17 cellular contexts compared by ENCODE assay signal in the genomic region with DNA sequence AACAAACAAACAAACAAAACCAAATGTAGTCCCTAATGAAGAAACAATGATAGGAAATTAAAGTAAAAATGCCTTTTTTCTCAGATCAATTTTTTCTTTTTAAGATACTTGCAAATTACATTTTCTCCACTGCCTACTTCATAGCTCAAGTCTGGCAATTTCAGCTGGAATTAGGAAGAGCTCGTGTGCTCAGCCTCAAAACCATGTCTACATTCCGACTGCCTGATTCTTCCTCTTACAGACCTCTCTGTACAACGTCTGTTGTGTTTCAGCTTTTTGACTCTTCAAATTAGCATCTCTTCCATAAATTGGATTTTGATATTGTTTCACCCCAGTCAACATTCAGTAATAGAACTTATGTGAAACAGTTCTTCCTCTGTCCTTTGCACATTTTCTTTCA. TPM values are rescaled to one million over a fixed set of nuclear protein-coding genes. Genes with fewer than 3 reads are reported as not detected.
DNase-seq lines count a peak whose midpoint lies in the region; ATAC-seq and TF ChIP-seq lines count a peak whose summit lies in the region.
"Had no signal": no experiment of that assay in that cellular context is flagged by ENCODE, and none has a peak within 500 bp of the region (broad histone marks: within the 10 kb centered on the region; RNA-seq: fewer than 3 reads in every experiment).

No MANE protein-coding gene starts in this region.

- H3K4me3 ChIP-seq in RWPE2 (ENCODE audit: severe bottlenecking) (no peak overlapping the region), smooth muscle cell (no peak overlapping the region)
- H3K4me3 ChIP-seq: BLaER1 treated with 17β-estradiol and CSF1 and Interleukin-3, amounts not matched to agents 10 nM and 100 nM; HAP-1; SK-N-MC had no signal

- H3K27me3 ChIP-seq in RWPE2 (ENCODE audit: insufficient read depth, poor library complexity, severe bottlenecking) (no peaks in the 10 kb centered on the region), smooth muscle cell (ENCODE audit: low read depth) (peaks cover 7% of the 10 kb centered on the region)
- H3K27me3 ChIP-seq: BLaER1 treated with 17β-estradiol and CSF1 and Interleukin-3, amounts not matched to agents 10 nM and 100 nM had no signal

- TF ChIP-seq POLR2A in erythroblast (IDR thresholded peaks at IDR 0.05; ENCODE audit: low read length) = no peak

- no peak for ATAC-seq in RWPE2 (ENCODE audit: low read depth)

- TF ChIP-seq CTCF in RWPE2 (IDR thresholded peaks at IDR 0.05; ENCODE audit: poor library complexity, severe bottlenecking) (no peak), smooth muscle cell (IDR thresholded peaks at IDR 0.05; ENCODE audit: borderline replicate concordance, insufficient read depth, poor library complexity, severe bottlenecking) (no peak)

- H2AFZ ChIP-seq in smooth muscle cell (ENCODE audit: low read depth) = no peak overlapping the region

- DNase-seq in ELR (ENCODE audit: low read depth) (peak; percentile 39), RWPE2 (ENCODE audit: low spot score) (no peak), epithelial cell of prostate (ENCODE audit: low read depth, low spot score) (no peak), smooth muscle cell (lab: John Stamatoyannopoulos, UW; ENCODE audit: unreplicated experiment) (no peak), erythroblast (lab: John Stamatoyannopoulos, UW) (no peak), SIG-M5 (lab: John Stamatoyannopoulos, UW) (no peak)
- DNase-seq in activated CD4-positive, alpha-beta T cell treated with anti-CD3 and anti-CD28 coated beads, Interleukin-2, amount 50 U/mL, for 1 hour = no peak
- DNase-seq: DND-41; NCI-H1105 treated with DMSO at 0.1 percent for 48 hours; NCI-H187; NCI-H69; NK-92 treated with Interleukin-12 subunit alpha and Interleukin-12 subunit beta, amount 100 ng/mL, for 24 hours had no signal

- H3F3A ChIP-seq in smooth muscle cell (ENCODE audit: low read depth) = peaks cover 19% of the 10 kb centered on the region

- H3K9ac ChIP-seq in smooth muscle cell (ENCODE audit: low read depth) = peak overlapping the region; percentile 53
- H3K9ac ChIP-seq: BLaER1 treated with 17β-estradiol and CSF1 and Interleukin-3, amounts not matched to agents 10 nM and 100 nM had no signal

- no peaks in the 10 kb centered on the region for H3K79me2 ChIP-seq in smooth muscle cell (ENCODE audit: low read depth)

- no peaks in the 10 kb centered on the region for H4K20me1 ChIP-seq in smooth muscle cell (ENCODE audit: low read depth)
- H4K20me1 ChIP-seq: BLaER1 treated with 17β-estradiol and CSF1 and Interleukin-3, amounts not matched to agents 10 nM and 100 nM had no signal

- H3K9me3 ChIP-seq in RWPE2 (ENCODE audit: severe bottlenecking) (no peaks in the 10 kb centered on the region), smooth muscle cell (replicated peaks; ENCODE audit: low read depth) (no peaks in the 10 kb centered on the region)
- H3K9me3 ChIP-seq: BLaER1 treated with 17β-estradiol and CSF1 and Interleukin-3, amounts not matched to agents 10 nM and 100 nM; HAP-1 had no signal

- H3K4me1 ChIP-seq in RWPE2 (ENCODE audit: insufficient read depth, poor library complexity, severe bottlenecking) (peaks cover 15% of the 10 kb centered on the region), smooth muscle cell (ENCODE audit: low read depth) (peaks cover 28% of the 10 kb centered on the region)
- H3K4me1 ChIP-seq: HAP-1 had no signal

- WGBS in smooth muscle cell (ENCODE audit: low lambda C conversion rate) = 13% methylated on average over 3 of the region's 3 CpGs

- peak overlapping the region; percentile 75 for H3K4me2 ChIP-seq in smooth muscle cell
- H3K4me2 ChIP-seq: BLaER1 treated with 17β-estradiol and CSF1 and Interleukin-3, amounts not matched to agents 10 nM and 100 nM had no signal

- H3K36me3 ChIP-seq in RWPE2 (ENCODE audit: low read depth) (no peaks in the 10 kb centered on the region), smooth muscle cell (ENCODE audit: low read depth) (no peaks in the 10 kb centered on the region)
- H3K36me3 ChIP-seq: BLaER1 treated with 17β-estradiol and CSF1 and Interleukin-3, amounts not matched to agents 10 nM and 100 nM; HAP-1 had no signal

- peak overlapping the region; percentile 37 for H3K27ac ChIP-seq in RWPE2 (ENCODE audit: poor library complexity, severe bottlenecking)
- H3K27ac ChIP-seq in epithelial cell of prostate = peak overlapping the region; percentile 14
- peak overlapping the region; percentile 92 for H3K27ac ChIP-seq in smooth muscle cell (ENCODE audit: low read depth)
- H3K27ac ChIP-seq: BLaER1 treated with 17β-estradiol and CSF1 and Interleukin-3, amounts not matched to agents 10 nM and 100 nM; HL-60; SK-N-MC had no signal

RNA-seq across cellular contexts. Expression of gene EDN1, which starts 9.3 kb away (rescaled TPM):
- 20.0 and 22.0 TPM in 2 replicates for total RNA-seq in smooth muscle cell
- 8.2 and 18.6 TPM in 2 replicates for polyA plus RNA-seq in smooth muscle cell
- total RNA-seq: OCI-LY7 had no signal

Comparison
In these comparisons a context has a peak if more than half of its experiments do, and no peak if none do; other contexts are left out.
1. H3K27ac ChIP-seq: peak in every context shown above with its lines; median percentile 92 in smooth muscle cell; 37 in RWPE2; 14 in epithelial cell of prostate.